1 cellular context compared by ENCODE assay signal in the genomic region with DNA sequence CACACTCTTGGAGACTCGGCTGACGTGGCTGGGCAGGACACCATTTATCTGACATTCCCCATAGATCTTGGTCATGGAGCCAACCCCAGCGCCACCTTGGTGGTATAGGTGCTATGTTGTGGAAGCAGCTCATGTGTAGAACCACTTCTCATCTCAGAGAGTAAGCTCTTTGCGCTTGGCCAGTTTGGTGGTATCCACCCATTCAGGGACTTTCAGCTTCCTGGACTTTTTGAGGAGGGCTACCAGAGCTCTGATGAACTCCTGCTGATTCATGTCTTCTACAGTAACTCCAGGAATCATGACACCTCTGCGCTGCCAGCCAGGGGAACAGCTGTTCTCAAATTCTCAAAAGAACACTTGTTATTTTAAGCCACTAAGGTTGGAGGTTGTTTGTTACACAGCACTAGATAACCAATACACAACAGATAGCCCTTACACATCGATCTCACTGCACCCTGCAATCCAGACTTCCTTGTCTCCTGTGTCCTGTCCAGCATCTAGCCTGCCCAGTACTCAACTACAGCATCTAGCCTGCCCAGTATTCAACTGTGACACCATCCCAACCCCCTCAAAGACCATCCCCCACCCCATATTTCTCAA.
A peak's percentile ranks its signal among the peaks of the same experiment; 100 is the strongest.
TF ChIP-seq lines count a peak whose summit lies in the region.

No MANE protein-coding gene starts in this region.

TF ChIP-seq in HepG2, 621 proteins besides CTCF, POLR2A, EP300 and RAD21 (continued from another document):
- TF ChIP-seq, protein P1, sequence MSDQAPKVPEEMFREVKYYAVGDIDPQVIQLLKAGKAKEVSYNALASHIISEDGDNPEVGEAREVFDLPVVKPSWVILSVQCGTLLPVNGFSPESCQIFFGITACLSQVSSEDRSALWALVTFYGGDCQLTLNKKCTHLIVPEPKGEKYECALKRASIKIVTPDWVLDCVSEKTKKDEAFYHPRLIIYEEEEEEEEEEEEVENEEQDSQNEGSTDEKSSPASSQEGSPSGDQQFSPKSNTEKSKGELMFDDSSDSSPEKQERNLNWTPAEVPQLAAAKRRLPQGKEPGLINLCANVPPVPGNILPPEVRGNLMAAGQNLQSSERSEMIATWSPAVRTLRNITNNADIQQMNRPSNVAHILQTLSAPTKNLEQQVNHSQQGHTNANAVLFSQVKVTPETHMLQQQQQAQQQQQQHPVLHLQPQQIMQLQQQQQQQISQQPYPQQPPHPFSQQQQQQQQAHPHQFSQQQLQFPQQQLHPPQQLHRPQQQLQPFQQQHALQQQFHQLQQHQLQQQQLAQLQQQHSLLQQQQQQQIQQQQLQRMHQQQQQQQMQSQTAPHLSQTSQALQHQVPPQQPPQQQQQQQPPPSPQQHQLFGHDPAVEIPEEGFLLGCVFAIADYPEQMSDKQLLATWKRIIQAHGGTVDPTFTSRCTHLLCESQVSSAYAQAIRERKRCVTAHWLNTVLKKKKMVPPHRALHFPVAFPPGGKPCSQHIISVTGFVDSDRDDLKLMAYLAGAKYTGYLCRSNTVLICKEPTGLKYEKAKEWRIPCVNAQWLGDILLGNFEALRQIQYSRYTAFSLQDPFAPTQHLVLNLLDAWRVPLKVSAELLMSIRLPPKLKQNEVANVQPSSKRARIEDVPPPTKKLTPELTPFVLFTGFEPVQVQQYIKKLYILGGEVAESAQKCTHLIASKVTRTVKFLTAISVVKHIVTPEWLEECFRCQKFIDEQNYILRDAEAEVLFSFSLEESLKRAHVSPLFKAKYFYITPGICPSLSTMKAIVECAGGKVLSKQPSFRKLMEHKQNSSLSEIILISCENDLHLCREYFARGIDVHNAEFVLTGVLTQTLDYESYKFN (CRISPR knock-in tag; conservative IDR thresholded peaks at IDR 0.05) = no peak
- no peak for TF ChIP-seq RORA (CRISPR knock-in tag; IDR thresholded peaks at IDR 0.05)
- TF ChIP-seq ZFY (CRISPR knock-in tag; IDR thresholded peaks at IDR 0.05) = peak; percentile 3; the same call in 1 of the 2 replicates
- 0 out of 2 replicates have a peak, but pooled peaks have one; percentile 2 for TF ChIP-seq ZFX (CRISPR knock-in tag; IDR thresholded peaks at IDR 0.05; ENCODE audit: low read depth)
- peak; percentile 98 for TF ChIP-seq RBAK (CRISPR knock-in tag; IDR thresholded peaks at IDR 0.05)
- TF ChIP-seq ZC3H13 (CRISPR knock-in tag; IDR thresholded peaks at IDR 0.05) = no peak
- no peak for TF ChIP-seq ZBTB20 (CRISPR knock-in tag; IDR thresholded peaks at IDR 0.05; ENCODE audit: borderline replicate concordance, low read depth)
- TF ChIP-seq ZFP82 (CRISPR knock-in tag; IDR thresholded peaks at IDR 0.05; ENCODE audit: borderline replicate concordance) = no peak
- no peak for TF ChIP-seq ZNF282 (IDR thresholded peaks at IDR 0.05; ENCODE audit: partially characterized antibody)
- TF ChIP-seq, protein P2, sequence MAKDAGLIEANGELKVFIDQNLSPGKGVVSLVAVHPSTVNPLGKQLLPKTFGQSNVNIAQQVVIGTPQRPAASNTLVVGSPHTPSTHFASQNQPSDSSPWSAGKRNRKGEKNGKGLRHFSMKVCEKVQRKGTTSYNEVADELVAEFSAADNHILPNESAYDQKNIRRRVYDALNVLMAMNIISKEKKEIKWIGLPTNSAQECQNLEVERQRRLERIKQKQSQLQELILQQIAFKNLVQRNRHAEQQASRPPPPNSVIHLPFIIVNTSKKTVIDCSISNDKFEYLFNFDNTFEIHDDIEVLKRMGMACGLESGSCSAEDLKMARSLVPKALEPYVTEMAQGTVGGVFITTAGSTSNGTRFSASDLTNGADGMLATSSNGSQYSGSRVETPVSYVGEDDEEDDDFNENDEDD (CRISPR knock-in tag; IDR thresholded peaks at IDR 0.05; ENCODE audit: borderline replicate concordance) = no peak
- TF ChIP-seq, protein P3, sequence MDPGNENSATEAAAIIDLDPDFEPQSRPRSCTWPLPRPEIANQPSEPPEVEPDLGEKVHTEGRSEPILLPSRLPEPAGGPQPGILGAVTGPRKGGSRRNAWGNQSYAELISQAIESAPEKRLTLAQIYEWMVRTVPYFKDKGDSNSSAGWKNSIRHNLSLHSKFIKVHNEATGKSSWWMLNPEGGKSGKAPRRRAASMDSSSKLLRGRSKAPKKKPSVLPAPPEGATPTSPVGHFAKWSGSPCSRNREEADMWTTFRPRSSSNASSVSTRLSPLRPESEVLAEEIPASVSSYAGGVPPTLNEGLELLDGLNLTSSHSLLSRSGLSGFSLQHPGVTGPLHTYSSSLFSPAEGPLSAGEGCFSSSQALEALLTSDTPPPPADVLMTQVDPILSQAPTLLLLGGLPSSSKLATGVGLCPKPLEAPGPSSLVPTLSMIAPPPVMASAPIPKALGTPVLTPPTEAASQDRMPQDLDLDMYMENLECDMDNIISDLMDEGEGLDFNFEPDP (CRISPR knock-in tag; conservative IDR thresholded peaks at IDR 0.05) = no peak
- TF ChIP-seq, protein P4, sequence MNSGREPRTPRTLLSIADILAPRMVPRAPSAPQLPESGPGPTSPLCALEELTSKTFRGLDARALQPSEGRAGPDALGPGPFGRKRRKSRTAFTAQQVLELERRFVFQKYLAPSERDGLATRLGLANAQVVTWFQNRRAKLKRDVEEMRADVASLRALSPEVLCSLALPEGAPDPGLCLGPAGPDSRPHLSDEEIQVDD (CRISPR knock-in tag; IDR thresholded peaks at IDR 0.05; ENCODE audit: borderline replicate concordance) = no peak
- peak; percentile 34; the same call in 1 of the 2 replicates for TF ChIP-seq CHD4 (IDR thresholded peaks at IDR 0.05; ENCODE audit: borderline replicate concordance, low read length)
- TF ChIP-seq ZNF552 (CRISPR knock-in tag; IDR thresholded peaks at IDR 0.05; ENCODE audit: borderline replicate concordance) = no peak
- TF ChIP-seq ZNF343 (CRISPR knock-in tag; IDR thresholded peaks at IDR 0.05) = no peak
- TF ChIP-seq CHD2 (IDR thresholded peaks at IDR 0.05; ENCODE audit: low read depth, low read length) = no peak
- TF ChIP-seq, protein P5, sequence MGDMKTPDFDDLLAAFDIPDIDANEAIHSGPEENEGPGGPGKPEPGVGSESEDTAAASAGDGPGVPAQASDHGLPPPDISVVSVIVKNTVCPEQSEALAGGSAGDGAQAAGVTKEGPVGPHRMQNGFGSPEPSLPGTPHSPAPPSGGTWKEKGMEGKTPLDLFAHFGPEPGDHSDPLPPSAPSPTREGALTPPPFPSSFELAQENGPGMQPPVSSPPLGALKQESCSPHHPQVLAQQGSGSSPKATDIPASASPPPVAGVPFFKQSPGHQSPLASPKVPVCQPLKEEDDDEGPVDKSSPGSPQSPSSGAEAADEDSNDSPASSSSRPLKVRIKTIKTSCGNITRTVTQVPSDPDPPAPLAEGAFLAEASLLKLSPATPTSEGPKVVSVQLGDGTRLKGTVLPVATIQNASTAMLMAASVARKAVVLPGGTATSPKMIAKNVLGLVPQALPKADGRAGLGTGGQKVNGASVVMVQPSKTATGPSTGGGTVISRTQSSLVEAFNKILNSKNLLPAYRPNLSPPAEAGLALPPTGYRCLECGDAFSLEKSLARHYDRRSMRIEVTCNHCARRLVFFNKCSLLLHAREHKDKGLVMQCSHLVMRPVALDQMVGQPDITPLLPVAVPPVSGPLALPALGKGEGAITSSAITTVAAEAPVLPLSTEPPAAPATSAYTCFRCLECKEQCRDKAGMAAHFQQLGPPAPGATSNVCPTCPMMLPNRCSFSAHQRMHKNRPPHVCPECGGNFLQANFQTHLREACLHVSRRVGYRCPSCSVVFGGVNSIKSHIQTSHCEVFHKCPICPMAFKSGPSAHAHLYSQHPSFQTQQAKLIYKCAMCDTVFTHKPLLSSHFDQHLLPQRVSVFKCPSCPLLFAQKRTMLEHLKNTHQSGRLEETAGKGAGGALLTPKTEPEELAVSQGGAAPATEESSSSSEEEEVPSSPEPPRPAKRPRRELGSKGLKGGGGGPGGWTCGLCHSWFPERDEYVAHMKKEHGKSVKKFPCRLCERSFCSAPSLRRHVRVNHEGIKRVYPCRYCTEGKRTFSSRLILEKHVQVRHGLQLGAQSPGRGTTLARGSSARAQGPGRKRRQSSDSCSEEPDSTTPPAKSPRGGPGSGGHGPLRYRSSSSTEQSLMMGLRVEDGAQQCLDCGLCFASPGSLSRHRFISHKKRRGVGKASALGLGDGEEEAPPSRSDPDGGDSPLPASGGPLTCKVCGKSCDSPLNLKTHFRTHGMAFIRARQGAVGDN (CRISPR knock-in tag; IDR thresholded peaks at IDR 0.05) = peak; percentile 34; the same call in 1 of the 2 replicates
- TF ChIP-seq, protein P6, sequence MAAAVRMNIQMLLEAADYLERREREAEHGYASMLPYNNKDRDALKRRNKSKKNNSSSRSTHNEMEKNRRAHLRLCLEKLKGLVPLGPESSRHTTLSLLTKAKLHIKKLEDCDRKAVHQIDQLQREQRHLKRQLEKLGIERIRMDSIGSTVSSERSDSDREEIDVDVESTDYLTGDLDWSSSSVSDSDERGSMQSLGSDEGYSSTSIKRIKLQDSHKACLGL (CRISPR knock-in tag; IDR thresholded peaks at IDR 0.05) = no peak
- no peak for TF ChIP-seq ZNF749 (CRISPR knock-in tag; IDR thresholded peaks at IDR 0.05; ENCODE audit: borderline replicate concordance)
- no peak for TF ChIP-seq ZNF451 (CRISPR knock-in tag; IDR thresholded peaks at IDR 0.05)
- no peak for TF ChIP-seq NKX3-1 (CRISPR knock-in tag; IDR thresholded peaks at IDR 0.05)
- no peak for TF ChIP-seq ZBTB8A (CRISPR knock-in tag; IDR thresholded peaks at IDR 0.05; ENCODE audit: borderline replicate concordance, low read depth)
- TF ChIP-seq ZNF772 (CRISPR knock-in tag; IDR thresholded peaks at IDR 0.05) = no peak
- no peak for TF ChIP-seq TGIF2 (CRISPR knock-in tag; IDR thresholded peaks at IDR 0.05)
- TF ChIP-seq, protein P7, sequence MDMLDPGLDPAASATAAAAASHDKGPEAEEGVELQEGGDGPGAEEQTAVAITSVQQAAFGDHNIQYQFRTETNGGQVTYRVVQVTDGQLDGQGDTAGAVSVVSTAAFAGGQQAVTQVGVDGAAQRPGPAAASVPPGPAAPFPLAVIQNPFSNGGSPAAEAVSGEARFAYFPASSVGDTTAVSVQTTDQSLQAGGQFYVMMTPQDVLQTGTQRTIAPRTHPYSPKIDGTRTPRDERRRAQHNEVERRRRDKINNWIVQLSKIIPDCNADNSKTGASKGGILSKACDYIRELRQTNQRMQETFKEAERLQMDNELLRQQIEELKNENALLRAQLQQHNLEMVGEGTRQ (IDR thresholded peaks at IDR 0.05; ENCODE audit: low read depth, low read length) = no peak
- TF ChIP-seq, protein P7 (CRISPR knock-in tag; IDR thresholded peaks at IDR 0.05; ENCODE audit: borderline replicate concordance) = no peak
- no peak for TF ChIP-seq U2AF1 (optimal IDR thresholded peaks at IDR 0.05; ENCODE audit: low read depth, low read length)
- no peak for TF ChIP-seq TBP (CRISPR knock-in tag; IDR thresholded peaks at IDR 0.05)
- TF ChIP-seq HDAC6 (IDR thresholded peaks at IDR 0.05; ENCODE audit: low read depth, low read length) = no peak
- no peak for TF ChIP-seq ZNF292 (CRISPR knock-in tag; IDR thresholded peaks at IDR 0.05; ENCODE audit: borderline replicate concordance, low read depth)
- TF ChIP-seq ZMAT3 (CRISPR knock-in tag; conservative IDR thresholded peaks at IDR 0.05) = no peak
- no peak for TF ChIP-seq ZNF747 (CRISPR knock-in tag; IDR thresholded peaks at IDR 0.05; ENCODE audit: borderline replicate concordance)
- TF ChIP-seq, protein P8, sequence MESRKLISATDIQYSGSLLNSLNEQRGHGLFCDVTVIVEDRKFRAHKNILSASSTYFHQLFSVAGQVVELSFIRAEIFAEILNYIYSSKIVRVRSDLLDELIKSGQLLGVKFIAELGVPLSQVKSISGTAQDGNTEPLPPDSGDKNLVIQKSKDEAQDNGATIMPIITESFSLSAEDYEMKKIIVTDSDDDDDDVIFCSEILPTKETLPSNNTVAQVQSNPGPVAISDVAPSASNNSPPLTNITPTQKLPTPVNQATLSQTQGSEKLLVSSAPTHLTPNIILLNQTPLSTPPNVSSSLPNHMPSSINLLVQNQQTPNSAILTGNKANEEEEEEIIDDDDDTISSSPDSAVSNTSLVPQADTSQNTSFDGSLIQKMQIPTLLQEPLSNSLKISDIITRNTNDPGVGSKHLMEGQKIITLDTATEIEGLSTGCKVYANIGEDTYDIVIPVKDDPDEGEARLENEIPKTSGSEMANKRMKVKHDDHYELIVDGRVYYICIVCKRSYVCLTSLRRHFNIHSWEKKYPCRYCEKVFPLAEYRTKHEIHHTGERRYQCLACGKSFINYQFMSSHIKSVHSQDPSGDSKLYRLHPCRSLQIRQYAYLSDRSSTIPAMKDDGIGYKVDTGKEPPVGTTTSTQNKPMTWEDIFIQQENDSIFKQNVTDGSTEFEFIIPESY (CRISPR knock-in tag; IDR thresholded peaks at IDR 0.05) = peak; percentile 21; the same call in 1 of the 2 replicates
- TF ChIP-seq, protein P9, sequence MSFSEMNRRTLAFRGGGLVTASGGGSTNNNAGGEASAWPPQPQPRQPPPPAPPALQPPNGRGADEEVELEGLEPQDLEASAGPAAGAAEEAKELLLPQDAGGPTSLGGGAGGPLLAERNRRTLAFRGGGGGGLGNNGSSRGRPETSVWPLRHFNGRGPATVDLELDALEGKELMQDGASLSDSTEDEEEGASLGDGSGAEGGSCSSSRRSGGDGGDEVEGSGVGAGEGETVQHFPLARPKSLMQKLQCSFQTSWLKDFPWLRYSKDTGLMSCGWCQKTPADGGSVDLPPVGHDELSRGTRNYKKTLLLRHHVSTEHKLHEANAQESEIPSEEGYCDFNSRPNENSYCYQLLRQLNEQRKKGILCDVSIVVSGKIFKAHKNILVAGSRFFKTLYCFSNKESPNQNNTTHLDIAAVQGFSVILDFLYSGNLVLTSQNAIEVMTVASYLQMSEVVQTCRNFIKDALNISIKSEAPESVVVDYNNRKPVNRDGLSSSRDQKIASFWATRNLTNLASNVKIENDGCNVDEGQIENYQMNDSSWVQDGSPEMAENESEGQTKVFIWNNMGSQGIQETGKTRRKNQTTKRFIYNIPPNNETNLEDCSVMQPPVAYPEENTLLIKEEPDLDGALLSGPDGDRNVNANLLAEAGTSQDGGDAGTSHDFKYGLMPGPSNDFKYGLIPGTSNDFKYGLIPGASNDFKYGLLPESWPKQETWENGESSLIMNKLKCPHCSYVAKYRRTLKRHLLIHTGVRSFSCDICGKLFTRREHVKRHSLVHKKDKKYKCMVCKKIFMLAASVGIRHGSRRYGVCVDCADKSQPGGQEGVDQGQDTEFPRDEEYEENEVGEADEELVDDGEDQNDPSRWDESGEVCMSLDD (CRISPR knock-in tag; IDR thresholded peaks at IDR 0.05; ENCODE audit: borderline replicate concordance) = no peak
